ENCODE assay signal across 23 cellular contexts in the genomic region with DNA sequence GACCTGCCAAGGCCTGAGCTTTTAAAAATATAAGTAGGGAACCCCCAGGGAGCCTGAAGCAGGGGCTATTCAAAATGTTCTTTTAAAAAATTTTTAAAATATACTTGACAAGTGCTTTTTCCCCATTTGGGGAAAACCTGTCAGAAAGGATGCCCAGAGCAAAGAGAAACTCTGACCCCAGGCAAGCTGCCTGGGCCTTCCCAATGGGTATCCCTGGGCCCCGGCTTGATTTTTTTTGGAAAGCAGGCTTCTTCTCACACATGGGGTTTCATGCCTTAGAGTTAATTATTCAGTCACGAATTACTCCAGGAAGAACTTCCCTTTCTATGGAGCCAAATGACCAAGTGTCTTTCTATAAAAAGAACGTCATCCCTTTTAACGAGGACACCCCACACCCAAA.
DNase-seq lines count a peak whose midpoint lies in the region; ATAC-seq and TF ChIP-seq lines count a peak whose summit lies in the region.
"Had no signal": no experiment of that assay in that cellular context is flagged by ENCODE, and none has a peak within 500 bp of the region (broad histone marks: within the 10 kb centered on the region; RNA-seq: fewer than 3 reads in every experiment).

No MANE protein-coding gene starts in this region.

- H3K4me3 Mint-ChIP-seq in naive thymus-derived CD4-positive, alpha-beta T cell, result no peak overlapping the region
- no peak overlapping the region for H3K4me3 Mint-ChIP-seq in stimulated activated memory B cell treated with anti-CD40 and anti-IgM and Interleukin-4, amounts not matched to agents 10 μg/mL and 1 μg/mL and 100 μg/mL, for 72 hours
- H3K4me3 Mint-ChIP-seq: CD8-positive, alpha-beta memory T cell; IgD-negative memory B cell had no signal

- H3K9me3 ChIP-seq in gastroesophageal sphincter (no peaks in the 10 kb centered on the region), subcutaneous abdominal adipose tissue (ENCODE audit: control insufficient read depth in 5 of 5, low read length in 5 of 5) (no peaks in the 10 kb centered on the region)
- no peaks in the 10 kb centered on the region for H3K9me3 ChIP-seq in naive thymus-derived CD4-positive, alpha-beta T cell (ENCODE audit: control insufficient read depth in 2 of 3, low read length in 3 of 3)
- H3K9me3 ChIP-seq: A549; BLaER1 treated with 17β-estradiol and CSF1 and Interleukin-3, amounts not matched to agents 10 nM and 100 nM; Peyer's patch had no signal

- no peak overlapping the region for H3K27ac Mint-ChIP-seq in naive thymus-derived CD4-positive, alpha-beta T cell
- H3K27ac Mint-ChIP-seq in stimulated activated memory B cell treated with anti-CD40 and anti-IgM and Interleukin-4, amounts not matched to agents 10 μg/mL and 1 μg/mL and 100 μg/mL, for 72 hours, result no peak overlapping the region
- H3K27ac Mint-ChIP-seq: CD8-positive, alpha-beta memory T cell; IgD-negative memory B cell had no signal

- TF ChIP-seq EP300 in gastroesophageal sphincter (IDR thresholded peaks at IDR 0.05), result no peak

- POLR2A ChIA-PET in naive thymus-derived CD4-positive, alpha-beta T cell (lab: Charles Lee), result no interaction called here

- peaks cover 0 to 14% (median 0%) of the 10 kb centered on the region in 5 donors for H3K27me3 Mint-ChIP-seq in naive thymus-derived CD4-positive, alpha-beta T cell
- no peaks in the 10 kb centered on the region for H3K27me3 Mint-ChIP-seq in stimulated activated memory B cell treated with anti-CD40 and anti-IgM and Interleukin-4, amounts not matched to agents 10 μg/mL and 1 μg/mL and 100 μg/mL, for 72 hours

- H3K9ac ChIP-seq in subcutaneous abdominal adipose tissue (ENCODE audit: low read length in 5 of 5), result no peak overlapping the region
- H3K9ac ChIP-seq: BLaER1 treated with 17β-estradiol and CSF1 and Interleukin-3, amounts not matched to agents 10 nM and 100 nM; GM23248 had no signal

- H3K36me3 ChIP-seq in gastroesophageal sphincter (no peaks in the 10 kb centered on the region), subcutaneous abdominal adipose tissue (ENCODE audit: control insufficient read depth in 5 of 5, insufficient read depth in 5 of 5, low read length in 5 of 5) (no peaks in the 10 kb centered on the region)
- no peaks in the 10 kb centered on the region for H3K36me3 ChIP-seq in naive thymus-derived CD4-positive, alpha-beta T cell (ENCODE audit: control insufficient read depth in 2 of 3, insufficient read depth in 3 of 3, low read length in 3 of 3)
- H3K36me3 ChIP-seq: BLaER1 treated with 17β-estradiol and CSF1 and Interleukin-3, amounts not matched to agents 10 nM and 100 nM; Peyer's patch had no signal

- H3K4me1 ChIP-seq in gastroesophageal sphincter, result peaks cover 3 to 32% (median 9%) of the 10 kb centered on the region in 3 donors
- H3K4me1 ChIP-seq in subcutaneous abdominal adipose tissue (ENCODE audit: control insufficient read depth in 5 of 5, insufficient read depth in 5 of 5, low read length in 5 of 5), result peaks cover 8 to 32% (median 15%) of the 10 kb centered on the region in 5 donors
- H3K4me1 ChIP-seq in naive thymus-derived CD4-positive, alpha-beta T cell (ENCODE audit: control insufficient read depth in 2 of 2, insufficient read depth in 2 of 2, low read length in 2 of 2), result no peaks in the 10 kb centered on the region
- H3K4me1 ChIP-seq: Peyer's patch had no signal

- peaks cover 0 to 4% (median 0%) of the 10 kb centered on the region in 11 donors for H3K9me3 Mint-ChIP-seq in naive thymus-derived CD4-positive, alpha-beta T cell
- H3K9me3 Mint-ChIP-seq in stimulated activated memory B cell treated with anti-CD40 and anti-IgM and Interleukin-4, amounts not matched to agents 10 μg/mL and 1 μg/mL and 100 μg/mL, for 72 hours, result no peaks in the 10 kb centered on the region

- TF ChIP-seq CTCF in gastroesophageal sphincter (IDR thresholded peaks at IDR 0.05), result no peak

- DNase-seq in left ventricle myocardium superior, result peak; percentile 39
- no peak for DNase-seq in cardiac septum (ENCODE audit: low spot score)
- no peak for DNase-seq in naive thymus-derived CD4-positive, alpha-beta T cell
- DNase-seq in HuH-7 (ENCODE audit: low spot score), result no peak
- DNase-seq: CD8-positive, alpha-beta memory T cell; Kasumi-1; MM.1S; NCI-H1092 treated with DMSO at 0.1 percent for 48 hours; NCI-H146; NCI-H2081; NCI-H510A; NCI-H748 treated with DMSO at 0.1 percent for 48 hours; NK-92 treated with Interleukin-12 subunit alpha and Interleukin-12 subunit beta, amount 100 ng/mL, for 24 hours; Peyer's patch had no signal

- CTCF ChIA-PET in naive thymus-derived CD4-positive, alpha-beta T cell (lab: Charles Lee), result no interaction called here

- WGBS in gastroesophageal sphincter (ENCODE audit: low coverage in 1 of 2), 2 donors, result 31 to 41% methylated on average over 4 of the region's 4 CpGs

- H3K27me3 ChIP-seq in gastroesophageal sphincter, result no peaks in the 10 kb centered on the region
- H3K27me3 ChIP-seq in subcutaneous abdominal adipose tissue (ENCODE audit: control insufficient read depth in 5 of 5, insufficient read depth in 4 of 5, low read length in 5 of 5), result no peaks in the 10 kb centered on the region
- H3K27me3 ChIP-seq in naive thymus-derived CD4-positive, alpha-beta T cell (ENCODE audit: control insufficient read depth in 2 of 2, insufficient read depth in 2 of 2, low read length in 2 of 2), result no peaks in the 10 kb centered on the region
- H3K27me3 ChIP-seq: BLaER1 treated with 17β-estradiol and CSF1 and Interleukin-3, amounts not matched to agents 10 nM and 100 nM; Peyer's patch had no signal

- TF ChIP-seq POLR2A in gastroesophageal sphincter (IDR thresholded peaks at IDR 0.05), result no peak

- peak overlapping the region in 3 of 4 donors; percentile 58 to 67 (median 61) for H3K27ac ChIP-seq in gastroesophageal sphincter
- H3K27ac ChIP-seq in subcutaneous abdominal adipose tissue (ENCODE audit: low read depth, low read length), result peak overlapping the region; percentile 14
- no peak overlapping the region for H3K27ac ChIP-seq in naive thymus-derived CD4-positive, alpha-beta T cell (ENCODE audit: low read depth, low read length)
- H3K27ac ChIP-seq: BLaER1 treated with 17β-estradiol and CSF1 and Interleukin-3, amounts not matched to agents 10 nM and 100 nM; GM23248; Peyer's patch had no signal

- intact Hi-C loops in left ventricle myocardium superior (cut with micrococcal nuclease) (no loop called here), cardiac septum (cut with DNase I) (no loop called here)
- intact Hi-C loops in naive thymus-derived CD4-positive, alpha-beta T cell (cut with micrococcal nuclease), result no loop called here

- ATAC-seq in left ventricle myocardium superior (peak; percentile 64), gastroesophageal sphincter (no peak), HG03039 (IDR thresholded peaks at IDR 0.05; ENCODE audit: unreplicated experiment) (no peak)
- no peak for ATAC-seq in naive thymus-derived CD4-positive, alpha-beta T cell
- ATAC-seq in stimulated activated memory B cell treated with anti-CD40 and anti-IgM and Interleukin-4, amounts not matched to agents 10 μg/mL and 1 μg/mL and 100 μg/mL, for 72 hours, result no peak
- ATAC-seq: A549, HCT116 had no signal

- no peak overlapping the region for H3K4me3 ChIP-seq in gastroesophageal sphincter
- H3K4me3 ChIP-seq in subcutaneous abdominal adipose tissue (ENCODE audit: low read depth in 1 of 5, low read length in 5 of 5), result no peak overlapping the region
- H3K4me3 ChIP-seq in naive thymus-derived CD4-positive, alpha-beta T cell (ENCODE audit: low read length), result no peak overlapping the region
- H3K4me3 ChIP-seq: A549; BLaER1 treated with 17β-estradiol and CSF1 and Interleukin-3, amounts not matched to agents 10 nM and 100 nM; GM23248; Peyer's patch had no signal

- H3K36me3 Mint-ChIP-seq in naive thymus-derived CD4-positive, alpha-beta T cell, result no peaks in the 10 kb centered on the region
- H3K36me3 Mint-ChIP-seq in stimulated activated memory B cell treated with anti-CD40 and anti-IgM and Interleukin-4, amounts not matched to agents 10 μg/mL and 1 μg/mL and 100 μg/mL, for 72 hours, result no peaks in the 10 kb centered on the region
- H3K36me3 Mint-ChIP-seq: CD8-positive, alpha-beta memory T cell; IgD-negative memory B cell had no signal

- H3K4me1 Mint-ChIP-seq in naive thymus-derived CD4-positive, alpha-beta T cell, result no peaks in the 10 kb centered on the region
- no peaks in the 10 kb centered on the region for H3K4me1 Mint-ChIP-seq in stimulated activated memory B cell treated with anti-CD40 and anti-IgM and Interleukin-4, amounts not matched to agents 10 μg/mL and 1 μg/mL and 100 μg/mL, for 72 hours
- H3K4me1 Mint-ChIP-seq: CD8-positive, alpha-beta memory T cell; IgD-negative memory B cell had no signal
